ENCODE assay signal across 25 cellular contexts in the genomic region with DNA sequence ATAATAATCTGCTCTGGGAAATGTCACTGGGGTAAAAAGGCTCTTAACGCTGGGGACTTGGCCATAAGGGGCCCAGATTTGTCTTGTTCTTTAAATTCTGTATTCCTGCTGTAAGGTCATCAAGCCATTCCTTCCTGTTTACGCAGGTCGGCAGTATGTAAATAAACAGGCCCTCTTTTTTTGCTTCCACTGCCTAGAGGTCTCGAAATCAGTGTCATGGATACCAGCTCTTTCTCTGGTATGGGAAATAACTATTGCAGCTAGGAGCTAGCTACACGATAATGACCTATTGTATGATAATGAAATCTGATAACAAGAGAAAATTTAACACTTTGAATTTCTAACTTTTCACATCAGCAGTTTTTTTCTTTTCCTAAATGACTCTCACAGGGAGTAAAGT.
"Had no signal": no experiment of that assay in that cellular context is flagged by ENCODE, and none has a peak within 500 bp of the region (broad histone marks: within the 10 kb centered on the region; RNA-seq: fewer than 3 reads in every experiment).

No MANE protein-coding gene starts in this region.

- DNase-seq: activated B cell treated with CpG ODN at 0.5 μM for 24 hours; activated CD4-positive, alpha-beta T cell treated with anti-CD3 and anti-CD28 coated beads for 36 hours; activated CD4-positive, alpha-beta T cell treated with anti-CD3 and anti-CD28 coated beads, Interleukin-2, amount 50 U/mL, for 4 hours; activated CD8-positive, alpha-beta memory T cell treated with anti-CD3 and anti-CD28 coated beads for 24 hours; activated CD8-positive, alpha-beta memory T cell treated with anti-CD3 and anti-CD28 coated beads, Interleukin-2, amount 50 U/mL, for 4 hours; activated T-cell treated with anti-CD3 and anti-CD28 coated beads, Interleukin-2, amount 50 U/mL, for 24 hours; aorta; brain microvascular endothelial cell; dorsolateral prefrontal cortex; effector memory CD8-positive, alpha-beta T cell; hippocampal formation; left ventricle myocardium inferior; posterior cingulate gyrus; retina; spleen; stimulated activated CD4-positive, alpha-beta T cell treated with anti-CD3 and anti-CD28 coated beads, Interleukin-4, amount 100 ng/mL, for 1 hour; stimulated activated naive CD4-positive, alpha-beta T cell; T1000; testis had no signal

- H3K9me3 Mint-ChIP-seq: activated B cell treated with CpG ODN at 0.5 μM for 24 hours; activated naive CD4-positive, alpha-beta T cell treated with anti-CD3 and anti-CD28 coated beads, Interleukin-2, amount 50 U/mL, for 72 hours; activated T-cell treated with anti-CD3 and anti-CD28 coated beads, Interleukin-2, amount 50 U/mL, for 24 hours; activated T-helper 17 cell treated with anti-CD3 and anti-CD28 coated beads, Interleukin-2, amount 50 U/mL, for 72 hours; effector memory CD8-positive, alpha-beta T cell; nephron; T-helper 1 cell treated with Interleukin-12 subunit alpha and Interleukin-12 subunit beta and Interleukin-4 antibody, amounts not matched to agents 30 μg/mL and 1 μg/mL, for 36 hours; type B pancreatic cell had no signal

- H3K27ac ChIP-seq: brain microvascular endothelial cell, dorsolateral prefrontal cortex, esophagus muscularis mucosa, left ventricle myocardium inferior, spleen, testis had no signal

- H3K27me3 ChIP-seq: brain microvascular endothelial cell, dorsolateral prefrontal cortex, esophagus muscularis mucosa, testis had no signal

- H3K27me3 Mint-ChIP-seq: activated T-cell treated with anti-CD3 and anti-CD28 coated beads, Interleukin-2, amount 50 U/mL, for 24 hours; activated T-helper 17 cell treated with anti-CD3 and anti-CD28 coated beads, Interleukin-2, amount 50 U/mL, for 72 hours; type B pancreatic cell had no signal

- ATAC-seq: activated CD4-positive, alpha-beta T cell treated with anti-CD3 and anti-CD28 coated beads for 36 hours; effector memory CD8-positive, alpha-beta T cell had no signal

- H3K9me3 ChIP-seq: esophagus muscularis mucosa, left ventricle myocardium inferior, spleen, testis had no signal

- H3K36me3 Mint-ChIP-seq: activated naive CD4-positive, alpha-beta T cell treated with anti-CD3 and anti-CD28 coated beads, Interleukin-2, amount 50 U/mL, for 72 hours had no signal

- H3K36me3 ChIP-seq: brain microvascular endothelial cell, esophagus muscularis mucosa, left ventricle myocardium inferior, spleen had no signal

- H3K4me3 Mint-ChIP-seq: activated B cell treated with CpG ODN at 0.5 μM for 24 hours; activated CD4-positive, alpha-beta T cell treated with anti-CD3 and anti-CD28 coated beads for 36 hours; activated T-cell treated with anti-CD3 and anti-CD28 coated beads, Interleukin-2, amount 50 U/mL, for 24 hours; activated T-helper 17 cell treated with anti-CD3 and anti-CD28 coated beads, Interleukin-2, amount 50 U/mL, for 72 hours; effector memory CD8-positive, alpha-beta T cell; nephron; T-helper 1 cell treated with Interleukin-12 subunit alpha and Interleukin-12 subunit beta and Interleukin-4 antibody, amounts not matched to agents 30 μg/mL and 1 μg/mL, for 36 hours; type B pancreatic cell had no signal

- H3K4me3 ChIP-seq: dorsolateral prefrontal cortex, esophagus muscularis mucosa, left ventricle myocardium inferior, spleen, testis had no signal

- H3K4me1 ChIP-seq: esophagus muscularis mucosa, spleen, testis had no signal

- H3K4me1 Mint-ChIP-seq: activated B cell treated with CpG ODN at 0.5 μM for 24 hours; activated CD4-positive, alpha-beta T cell treated with anti-CD3 and anti-CD28 coated beads for 36 hours; activated T-helper 17 cell treated with anti-CD3 and anti-CD28 coated beads, Interleukin-2, amount 50 U/mL, for 72 hours had no signal

- H3K27ac Mint-ChIP-seq: activated B cell treated with CpG ODN at 0.5 μM for 24 hours; activated CD4-positive, alpha-beta T cell treated with anti-CD3 and anti-CD28 coated beads for 36 hours; activated naive CD4-positive, alpha-beta T cell treated with anti-CD3 and anti-CD28 coated beads, Interleukin-2, amount 50 U/mL, for 72 hours; activated T-cell treated with anti-CD3 and anti-CD28 coated beads, Interleukin-2, amount 50 U/mL, for 24 hours; activated T-helper 17 cell treated with anti-CD3 and anti-CD28 coated beads, Interleukin-2, amount 50 U/mL, for 72 hours; effector memory CD8-positive, alpha-beta T cell; T-helper 1 cell treated with Interleukin-12 subunit alpha and Interleukin-12 subunit beta and Interleukin-4 antibody, amounts not matched to agents 30 μg/mL and 1 μg/mL, for 36 hours; type B pancreatic cell had no signal
